Comparison of ENCODE assay signal across 20 cellular contexts in genomic region chr2:21544392-21544791, GRCh38.
A peak's percentile ranks its signal among the peaks of the same experiment; 100 is the strongest.
DNase-seq lines count a peak whose midpoint lies in the region; ATAC-seq and TF ChIP-seq lines count a peak whose summit lies in the region.
"Had no signal": no experiment of that assay in that cellular context is flagged by ENCODE, and none has a peak within 500 bp of the region (broad histone marks: within the 10 kb centered on the region; RNA-seq: fewer than 3 reads in every experiment).

No MANE protein-coding gene starts in this region.

- H3K4me2 ChIP-seq in mesendoderm (ENCODE audit: low read length): no peak overlapping the region
- H3K4me2 ChIP-seq: BLaER1 had no signal

- no peak for ATAC-seq in SK-N-SH treated with all-trans-retinoic acid at 6 μM for 48 hours
- ATAC-seq: GM12878 had no signal

- no peak overlapping the region for H2AK5ac ChIP-seq in mesendoderm (ENCODE audit: low read length)

- no peak overlapping the region for H3K56ac ChIP-seq in mesendoderm (ENCODE audit: low read length)

- H3K4ac ChIP-seq in mesendoderm (ENCODE audit: low read depth, low read length): no peak overlapping the region

- H4K8ac ChIP-seq in mesendoderm (ENCODE audit: low read depth, low read length): no peak overlapping the region

- H4K5ac ChIP-seq in mesendoderm (ENCODE audit: low read length): no peak overlapping the region

- H3K18ac ChIP-seq in mesendoderm (ENCODE audit: low read length): no peak overlapping the region

- DNase-seq in mesendoderm (peak; percentile 46), DMS79 (lab: John Stamatoyannopoulos, UW) (no peak), DMS53 (lab: John Stamatoyannopoulos, UW) (no peak), GOT3 (lab: John Stamatoyannopoulos, UW) (no peak)
- DNase-seq: 8988T; ACHN; BE2C; C1 segment of cervical spinal cord; CD4-positive, alpha-beta memory T cell; CD4-positive, CD25-positive, alpha-beta regulatory T cell; CD8-positive, alpha-beta memory T cell; COR-L47; DMS 273 treated with DMSO at 0.1 percent for 48 hours; DMS153; DND-41; EL; GDM1 had no signal

- H3K36me3 ChIP-seq in mesendoderm (ENCODE audit: control insufficient read depth, insufficient read depth, low read length): no peaks in the 10 kb centered on the region
- H3K36me3 ChIP-seq: BE2C, BLaER1 had no signal

- no peaks in the 10 kb centered on the region for H3K79me2 ChIP-seq in mesendoderm (ENCODE audit: control insufficient read depth, insufficient read depth, low read length)

- no peak overlapping the region for H2BK15ac ChIP-seq in mesendoderm (replicated peaks; ENCODE audit: low read depth)

- H3K27ac ChIP-seq in mesendoderm (ENCODE audit: low read depth, low read length): no peak overlapping the region
- H3K27ac ChIP-seq: BLaER1 had no signal

- no peaks in the 10 kb centered on the region for H3K79me1 ChIP-seq in mesendoderm (ENCODE audit: low read length)

- H3K27me3 ChIP-seq in mesendoderm (ENCODE audit: insufficient read depth, low read length, poor library complexity): no peaks in the 10 kb centered on the region
- H3K27me3 ChIP-seq: BE2C, BLaER1 had no signal

- WGBS in mesendoderm (ENCODE audit: extremely low coverage, insufficient coverage, low lambda C conversion rate): no CpG with 5 or more reads among the region's 3 CpGs

- no peak overlapping the region for H2BK120ac ChIP-seq in mesendoderm (ENCODE audit: low read depth, low read length)

- no peak overlapping the region for H2BK5ac ChIP-seq in mesendoderm (ENCODE audit: low read length)

- H3K4me1 ChIP-seq in mesendoderm (ENCODE audit: control insufficient read depth, low read depth, low read length): no peaks in the 10 kb centered on the region
- H3K4me1 ChIP-seq: BE2C, BLaER1 had no signal

- no peak overlapping the region for H3K23ac ChIP-seq in mesendoderm (ENCODE audit: low read length)

- no peak overlapping the region for H3K9ac ChIP-seq in mesendoderm (ENCODE audit: low read length)
- H3K9ac ChIP-seq: BLaER1 had no signal

- H3K4me3 ChIP-seq in mesendoderm (ENCODE audit: low read length): no peak overlapping the region
- H3K4me3 ChIP-seq: BLaER1, GM12878 had no signal

TF ChIP-seq in SK-N-SH treated with all-trans-retinoic acid at 6 μM for 48 hours, 23 proteins besides CTCF, POLR2A, EP300 and RAD21:
- no peak for TF ChIP-seq ARNTL (CRISPR knock-in tag; IDR thresholded peaks at IDR 0.05; ENCODE audit: borderline replicate concordance, low read depth)
- no peak for TF ChIP-seq ZNF565 (CRISPR knock-in tag; conservative IDR thresholded peaks at IDR 0.05; ENCODE audit: low read depth)
- peak; percentile 62 for TF ChIP-seq TCF4 (CRISPR knock-in tag; IDR thresholded peaks at IDR 0.05; ENCODE audit: borderline replicate concordance)
- no peak for TF ChIP-seq PATZ1 (CRISPR knock-in tag; IDR thresholded peaks at IDR 0.05; ENCODE audit: borderline replicate concordance)
- TF ChIP-seq GLIS3 (CRISPR knock-in tag; IDR thresholded peaks at IDR 0.05): no peak
- TF ChIP-seq ESRRG (CRISPR knock-in tag; IDR thresholded peaks at IDR 0.05): no peak
